9 cellular contexts compared by ENCODE assay signal in the genomic region with DNA sequence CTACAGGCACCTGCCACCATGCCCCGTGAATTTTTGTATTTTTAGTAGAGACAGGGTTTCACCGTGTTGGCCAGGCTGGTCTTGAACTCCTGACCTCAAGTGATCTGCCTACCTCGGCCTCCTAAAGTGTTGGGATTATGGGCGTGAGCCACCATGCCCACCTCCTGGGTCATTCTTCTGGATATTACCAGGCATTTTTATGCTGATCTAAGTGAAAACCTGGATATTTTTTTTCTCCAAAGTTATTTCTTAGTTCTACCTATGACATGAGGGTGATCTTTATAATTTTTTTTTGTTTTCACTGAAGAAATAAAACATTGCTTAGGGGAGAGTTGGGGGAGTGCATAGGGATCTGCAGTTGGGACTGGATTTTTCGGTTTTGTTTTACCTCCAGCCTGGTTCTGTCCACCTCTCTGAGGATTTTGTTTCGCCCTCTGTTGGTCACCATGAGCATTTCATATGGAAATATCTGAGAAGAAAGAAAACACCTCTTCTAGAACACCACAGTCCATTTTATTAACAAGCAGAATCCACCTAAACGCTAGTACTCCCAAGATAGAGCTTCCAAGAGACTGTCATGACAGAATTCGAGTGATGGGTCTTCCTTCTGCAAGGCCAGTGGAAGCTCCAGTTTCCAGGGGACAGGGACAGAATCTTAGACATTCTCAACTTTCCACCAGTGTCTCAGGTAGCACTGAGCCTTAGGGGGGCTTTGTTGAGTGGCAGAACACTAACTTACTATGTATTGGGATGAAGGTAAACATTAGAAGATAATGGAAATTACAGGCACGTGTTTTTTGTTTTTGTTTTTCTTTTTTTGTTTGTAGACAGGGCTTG. TPM values are rescaled to one million over a fixed set of nuclear protein-coding genes. Genes with fewer than 3 reads are reported as not detected.
DNase-seq lines count a peak whose midpoint lies in the region; FAIRE-seq and TF ChIP-seq lines count a peak whose summit lies in the region.
"Had no signal": no experiment of that assay in that cellular context is flagged by ENCODE, and none has a peak within 500 bp of the region (broad histone marks: within the 10 kb centered on the region; RNA-seq: fewer than 3 reads in every experiment).

No MANE protein-coding gene starts in this region.

- H3F3A ChIP-seq in OCI-LY1 (ENCODE audit: insufficient read depth, low read length) = no peaks in the 10 kb centered on the region

- intact Hi-C loops in esophagus squamous epithelium (cut with DNase I) (loop anchor here (10.0 kb wide), 1 partner anchor 133 kb away; no protein-coding TSS in a partner anchor), spleen (cut with DNase I; ENCODE audit: low total_unique reads) (no loop called here), kidney (cut with DNase I) (loop anchor here (10.0 kb wide), 1 partner anchor 133 kb away; no protein-coding TSS in a partner anchor)

- peaks cover 79% of the 10 kb centered on the region for H3K36me3 ChIP-seq in OCI-LY1 (ENCODE audit: insufficient read depth, low read length)
- H3K36me3 ChIP-seq in esophagus squamous epithelium = peaks cover 12 to 100% (median 26%) of the 10 kb centered on the region in 3 donors
- peaks cover 0 to 98% (median 52%) of the 10 kb centered on the region in 6 donors for H3K36me3 ChIP-seq in spleen
- peaks cover 20 to 52% of the 10 kb centered on the region in 2 donors for H3K36me3 ChIP-seq in kidney (ENCODE audit: control insufficient read depth in 1 of 2, insufficient read depth in 2 of 2, low read length in 2 of 2)
- H3K36me3 ChIP-seq: BLaER1 treated with 17β-estradiol and CSF1 and Interleukin-3, amounts not matched to agents 10 nM and 100 nM had no signal

- H3K27ac ChIP-seq in OCI-LY1 (ENCODE audit: low read depth, low read length, poor library complexity, severe bottlenecking) (no peak overlapping the region), esophagus squamous epithelium (no peak overlapping the region), spleen (no peak overlapping the region), kidney (ENCODE audit: low read depth in 2 of 2, low read length in 2 of 2) (no peak overlapping the region)
- H3K27ac ChIP-seq: BLaER1 treated with 17β-estradiol and CSF1 and Interleukin-3, amounts not matched to agents 10 nM and 100 nM had no signal

- no peaks in the 10 kb centered on the region for H3K9me2 ChIP-seq in OCI-LY1 (ENCODE audit: low read depth, low read length)

- H3K4me2 ChIP-seq in OCI-LY1 (ENCODE audit: low read length) = no peak overlapping the region
- H3K4me2 ChIP-seq: BLaER1 treated with 17β-estradiol and CSF1 and Interleukin-3, amounts not matched to agents 10 nM and 100 nM had no signal

- no peak overlapping the region for H2AFZ ChIP-seq in OCI-LY1 (ENCODE audit: low read length)

- no peak overlapping the region for H3K9ac ChIP-seq in OCI-LY1 (ENCODE audit: low read length)
- H3K9ac ChIP-seq in kidney (ENCODE audit: low read length in 2 of 2) = no peak overlapping the region
- H3K9ac ChIP-seq: BLaER1 treated with 17β-estradiol and CSF1 and Interleukin-3, amounts not matched to agents 10 nM and 100 nM had no signal

- 72 to 75% methylated on average over 9 of the region's 9 CpGs for WGBS in esophagus squamous epithelium, 2 donors
- 79 to 92% (median 84%) methylated on average over 9 of the region's 9 CpGs for WGBS in spleen, 5 donors

- H4K20me1 ChIP-seq in OCI-LY1 (ENCODE audit: insufficient read depth, low read length) = no peaks in the 10 kb centered on the region
- H4K20me1 ChIP-seq: BLaER1 treated with 17β-estradiol and CSF1 and Interleukin-3, amounts not matched to agents 10 nM and 100 nM had no signal

- TF ChIP-seq POLR2A in esophagus squamous epithelium (IDR thresholded peaks at IDR 0.05) (no peak), spleen (IDR thresholded peaks at IDR 0.05) (no peak)

- no peak overlapping the region for H3K4me3 ChIP-seq in OCI-LY1 (ENCODE audit: low read depth, low read length, poor library complexity, severe bottlenecking)
- no peak overlapping the region for H3K4me3 ChIP-seq in esophagus squamous epithelium
- no peak overlapping the region for H3K4me3 ChIP-seq in spleen
- H3K4me3 ChIP-seq in kidney (ENCODE audit: low read length in 2 of 2) = no peak overlapping the region
- H3K4me3 ChIP-seq: BLaER1 treated with 17β-estradiol and CSF1 and Interleukin-3, amounts not matched to agents 10 nM and 100 nM had no signal

- H3K27me3 ChIP-seq in OCI-LY1 (ENCODE audit: insufficient read depth, low read length) = no peaks in the 10 kb centered on the region
- no peaks in the 10 kb centered on the region for H3K27me3 ChIP-seq in esophagus squamous epithelium
- no peaks in the 10 kb centered on the region for H3K27me3 ChIP-seq in spleen (replicated peaks in 1 of 7)
- H3K27me3 ChIP-seq: BLaER1 treated with 17β-estradiol and CSF1 and Interleukin-3, amounts not matched to agents 10 nM and 100 nM had no signal

- H3K9me3 ChIP-seq in OCI-LY1 (ENCODE audit: low read length) (no peaks in the 10 kb centered on the region), esophagus squamous epithelium (no peaks in the 10 kb centered on the region), spleen (no peaks in the 10 kb centered on the region), kidney (ENCODE audit: control insufficient read depth in 1 of 2, low read length in 2 of 2) (no peaks in the 10 kb centered on the region)
- H3K9me3 ChIP-seq: BLaER1 treated with 17β-estradiol and CSF1 and Interleukin-3, amounts not matched to agents 10 nM and 100 nM had no signal

- no peak for FAIRE-seq in kidney (lab: Jason Lieb, UNC)

- peak; percentile 38 for TF ChIP-seq CTCF in OCI-LY1 (IDR thresholded peaks at IDR 0.05; ENCODE audit: low read length)
- peak in 5 of 6 experiments; percentile 27 to 62 (median 45) for TF ChIP-seq CTCF in esophagus squamous epithelium (IDR thresholded peaks at IDR 0.05)
- TF ChIP-seq CTCF in spleen (IDR thresholded peaks at IDR 0.05 in 8 of 11, conservative IDR thresholded peaks at IDR 0.05 in 3 of 11) = peak in 8 of 11 experiments; percentile 13 to 63 (median 42)
- TF ChIP-seq CTCF in kidney (IDR thresholded peaks at IDR 0.05; ENCODE audit: borderline replicate concordance, extremely low read depth, insufficient read depth) = no peak

- DNase-seq in NCI-H2227 treated with DMSO at 0.1 percent for 48 hours (lab: John Stamatoyannopoulos, UW) = peak; percentile 4
- no peak for DNase-seq in NCI-H2227 (lab: John Stamatoyannopoulos, UW; ENCODE audit: unreplicated experiment)
- no peak for DNase-seq in esophagus squamous epithelium (lab: John Stamatoyannopoulos, UW)
- no peak for DNase-seq in spleen
- DNase-seq in kidney = no peak
- DNase-seq in activated CD4-positive, alpha-beta T cell treated with anti-CD3 and anti-CD28 coated beads for 4 hours = no peak
- no peak for DNase-seq in NCI-H2196 treated with DMSO at 0.1 percent for 48 hours (lab: John Stamatoyannopoulos, UW; ENCODE audit: unreplicated experiment)

- H3K79me2 ChIP-seq in OCI-LY1 (ENCODE audit: insufficient read depth, low read length) = no peaks in the 10 kb centered on the region

- no peaks in the 10 kb centered on the region for H3K4me1 ChIP-seq in OCI-LY1 (ENCODE audit: insufficient read depth, low read length, severe bottlenecking)
- H3K4me1 ChIP-seq in esophagus squamous epithelium = no peaks in the 10 kb centered on the region
- no peaks in the 10 kb centered on the region for H3K4me1 ChIP-seq in spleen
- H3K4me1 ChIP-seq in kidney (ENCODE audit: control insufficient read depth in 1 of 2, insufficient read depth in 1 of 2, low read depth in 1 of 2, low read length in 2 of 2) = no peaks in the 10 kb centered on the region
- H3K4me1 ChIP-seq: BLaER1 treated with 17β-estradiol and CSF1 and Interleukin-3, amounts not matched to agents 10 nM and 100 nM had no signal

RNA-seq across cellular contexts. Expression of a gene that starts 33.4 kb away (rescaled TPM):
- total RNA-seq in esophagus squamous epithelium (10 to 100 TPM in 3 of 4 donors, 1 to 10 TPM in 1; 9.8 to 15.5 (median 11.8) TPM), spleen (100 to 1,000 TPM; 119 to 273 (median 191) TPM), kidney (24.0 TPM)
- polyA plus RNA-seq in spleen (10 to 100 TPM; 18.3 to 71.5 (median 19.3) TPM), kidney (ENCODE audit: insufficient read depth, low read depth, low replicate concordance) (19.8 TPM)
